Comparison of ENCODE assay signal across 8 cellular contexts in genomic region chr11:17013548-17014320, GRCh38. TPM values are rescaled to one million over a fixed set of nuclear protein-coding genes. Genes with fewer than 3 reads are reported as not detected.
DNase-seq lines count a peak whose midpoint lies in the region; ATAC-seq and TF ChIP-seq lines count a peak whose summit lies in the region.

No MANE protein-coding gene starts in this region.

- H3K18ac ChIP-seq in H9 (ENCODE audit: insufficient read length, low read depth, low read length): no peak overlapping the region

- no peak overlapping the region for H4K8ac ChIP-seq in H9 (replicated peaks; ENCODE audit: insufficient read length, low read depth, low read length)

- H3K23ac ChIP-seq in H9 (ENCODE audit: insufficient read length, low read depth, low read length): no peak overlapping the region

- no peak overlapping the region for H2AK5ac ChIP-seq in H9 (ENCODE audit: insufficient read length, low read length)

- peak overlapping the region; percentile 6 for H3K9ac ChIP-seq in H9 (ENCODE audit: extremely low read depth, insufficient read length, low read length)

- no peak overlapping the region for H2BK120ac ChIP-seq in H9 (ENCODE audit: low read depth, low read length, poor library complexity, severe bottlenecking)

- H2BK12ac ChIP-seq in H9 (ENCODE audit: insufficient read length, low read depth, low read length): no peak overlapping the region

- no peak overlapping the region for H3K4ac ChIP-seq in H9 (ENCODE audit: low read depth, low read length)

- ATAC-seq in GM18519 (IDR thresholded peaks at IDR 0.05; ENCODE audit: low FRiP score, unreplicated experiment) (no peak), HG03442 (IDR thresholded peaks at IDR 0.05; ENCODE audit: unreplicated experiment) (no peak)

- no peak overlapping the region for H3K27ac Mint-ChIP-seq in H9

- intact Hi-C loops in esophagus muscularis mucosa (cut with DNase I): loop anchor here (5.0 kb wide), 1 partner anchor 66 kb away; no protein-coding TSS in a partner anchor

- H3K36me3 ChIP-seq in esophagus muscularis mucosa (no peaks in the 10 kb centered on the region), neuron (ENCODE audit: insufficient read depth, low read length) (peaks cover 9% of the 10 kb centered on the region)

- peak overlapping the region; percentile 73 for H3K27ac ChIP-seq in 22Rv1
- no peak overlapping the region for H3K27ac ChIP-seq in H9 (ENCODE audit: insufficient read length, low read depth, low read length)
- H3K27ac ChIP-seq in esophagus muscularis mucosa (replicated peaks in 1 of 4): peak overlapping the region; percentile 56 to 70 (median 60)

- H3K14ac ChIP-seq in H9 (ENCODE audit: insufficient read depth, low read length): no peak overlapping the region

- H3K4me3 ChIP-seq in esophagus muscularis mucosa: peak overlapping the region; percentile 76 to 88 (median 81)
- peak overlapping the region; percentile 71 for H3K4me3 ChIP-seq in neuron (ENCODE audit: low read length)

- TF ChIP-seq CTCF in 22Rv1 (IDR thresholded peaks at IDR 0.05) (no peak), H9 (conservative IDR thresholded peaks at IDR 0.05) (no peak), esophagus muscularis mucosa (IDR thresholded peaks at IDR 0.05) (no peak)

- H4K91ac ChIP-seq in H9 (ENCODE audit: insufficient read length, low read depth, low read length): no peak overlapping the region

- H3K9me3 ChIP-seq in H9 (ENCODE audit: control insufficient read depth, low read depth, low read length) (no peaks in the 10 kb centered on the region), esophagus muscularis mucosa (no peaks in the 10 kb centered on the region), neuron (ENCODE audit: low read length) (no peaks in the 10 kb centered on the region)

- H3K23me2 ChIP-seq in H9 (ENCODE audit: insufficient read length, low read depth, low read length, poor library complexity, severe bottlenecking): peaks cover 20% of the 10 kb centered on the region

- H3K79me2 ChIP-seq in H9 (ENCODE audit: insufficient read depth, low read length): no peaks in the 10 kb centered on the region

- no peak overlapping the region for H3K56ac ChIP-seq in H9 (ENCODE audit: insufficient read length, low read depth, low read length)

- H4K5ac ChIP-seq in H9 (ENCODE audit: insufficient read length, low read depth, low read length): no peak overlapping the region

- H3K27me3 ChIP-seq in H9 (ENCODE audit: insufficient read depth, low read length) (no peaks in the 10 kb centered on the region), esophagus muscularis mucosa (peaks cover 0 to 18% (median 2%) of the 10 kb centered on the region in 4 donors), neuron (ENCODE audit: insufficient read depth, low read length) (no peaks in the 10 kb centered on the region)

- DNase-seq in H9: peak; percentile 65
- peak; percentile 18 for DNase-seq in activated CD4-positive, alpha-beta T cell treated with anti-CD3 and anti-CD28 coated beads, Interleukin-2, amount 50 U/mL, for 1 hour
- DNase-seq in esophagus muscularis mucosa (ENCODE audit: extremely low spot score): no peak
- no peak for DNase-seq in GF-D8 (lab: John Stamatoyannopoulos, UW)

- H3K4me2 ChIP-seq in H9 (ENCODE audit: insufficient read depth, insufficient read length, low read length): peak overlapping the region; percentile 75

- no peak overlapping the region for H2BK20ac ChIP-seq in H9 (ENCODE audit: low read depth, low read length, poor library complexity, severe bottlenecking)

- no CpG with 5 or more reads among the region's 85 CpGs for WGBS in H9 (ENCODE audit: extremely low coverage, insufficient read length, low lambda C conversion rate)
- WGBS in esophagus muscularis mucosa: 0% methylated on average over 4 of the region's 85 CpGs

- H3K79me1 ChIP-seq in H9 (ENCODE audit: insufficient read depth, low read depth, low read length, poor library complexity, severe bottlenecking): peaks cover under 1% of the 10 kb centered on the region

- TF ChIP-seq POLR2A in esophagus muscularis mucosa (IDR thresholded peaks at IDR 0.05; ENCODE audit: low read depth): no peak

- H2BK5ac ChIP-seq in H9 (ENCODE audit: insufficient read length, low read length): no peak overlapping the region

- H3K27me3 Mint-ChIP-seq in H9 (ENCODE audit: low read depth): peaks cover 9% of the 10 kb centered on the region

- no peak overlapping the region; the same call in 1 of the 2 replicates for H2BK15ac ChIP-seq in H9 (ENCODE audit: low read depth, low read length)

- H3K4me1 ChIP-seq in H9 (ENCODE audit: insufficient read depth, low read length) (peaks cover 12% of the 10 kb centered on the region), esophagus muscularis mucosa (peaks cover 0 to 25% (median 22%) of the 10 kb centered on the region in 4 donors), neuron (ENCODE audit: insufficient read depth, low read length) (peaks cover 10% of the 10 kb centered on the region)

- no peaks in the 10 kb centered on the region for H3K9me3 Mint-ChIP-seq in H9

- H3K36me3 Mint-ChIP-seq in H9 (ENCODE audit: insufficient read depth in 1 of 3, low read depth in 3 of 3): peaks cover 0 to 5% (median 4%) of the 10 kb centered on the region in 3 experiments; a peak in 2 of 7 replicates

- no peak for TF ChIP-seq EP300 in esophagus muscularis mucosa (IDR thresholded peaks at IDR 0.05)

- peaks cover 8 to 9% of the 10 kb centered on the region in 2 experiments for H3K4me1 Mint-ChIP-seq in H9

- no peak overlapping the region for H3K4me3 Mint-ChIP-seq in H9

- no peak overlapping the region for H3T11ph ChIP-seq in H9 (ENCODE audit: low read length)

- no peaks in the 10 kb centered on the region for H4K20me1 ChIP-seq in H9 (ENCODE audit: control insufficient read depth, insufficient read depth, insufficient read length)

- no peak overlapping the region for H2AFZ ChIP-seq in H9 (ENCODE audit: low read length)
- H2AFZ ChIP-seq in neuron (ENCODE audit: low read depth, low read length): peak overlapping the region; percentile 97

RNA-seq across cellular contexts. Expression of gene PLEKHA7, which starts 0.5 kb away (rescaled TPM):
- total RNA-seq in H9 (2021) (17.5 and 21.0 TPM in 2 replicates), esophagus muscularis mucosa (1 to 10 TPM; 5.8 to 9.1 (median 7.7) TPM)

Comparison
In these comparisons a context has a peak if more than half of its experiments do, and no peak if none do; other contexts are left out.
1. DNase-seq: peak in H9 (single experiment) and activated CD4-positive, alpha-beta T cell treated with anti-CD3 and anti-CD28 coated beads, Interleukin-2, amount 50 U/mL, for 1 hour (single experiment); none in esophagus muscularis mucosa (single experiment) and GF-D8 (single experiment).